8 cellular contexts compared by ENCODE assay signal in the genomic region with DNA sequence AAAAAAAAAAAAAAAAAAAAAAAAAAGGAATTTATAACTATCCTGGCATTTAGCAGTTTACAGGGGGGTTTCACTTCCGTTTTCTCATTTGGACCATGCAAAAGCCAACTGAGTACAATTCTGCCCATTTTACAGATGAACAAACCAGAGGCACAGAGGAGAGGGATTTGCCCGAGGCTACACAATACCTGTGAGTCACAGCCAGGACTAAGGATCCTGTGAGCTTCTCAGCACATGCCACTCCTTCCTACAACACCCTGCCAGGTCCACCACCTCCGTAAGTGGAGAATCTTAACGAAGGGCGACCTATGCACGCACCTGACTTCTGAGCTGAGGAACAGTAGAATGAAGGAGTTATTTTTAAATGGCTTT.
A peak's percentile ranks its signal among the peaks of the same experiment; 100 is the strongest.
DNase-seq lines count a peak whose midpoint lies in the region; ATAC-seq, FAIRE-seq and TF ChIP-seq lines count a peak whose summit lies in the region.

No MANE protein-coding gene starts in this region.

- H3K4me1 ChIP-seq in adrenal gland (replicated peaks in 1 of 2) (no peaks in the 10 kb centered on the region), left lung (peaks cover 0 to 19% of the 10 kb centered on the region in 2 donors), suprapubic skin (no peaks in the 10 kb centered on the region)

- H3K4me3 Mint-ChIP-seq in T-helper 1 cell treated with Interleukin-12 subunit alpha and Interleukin-12 subunit beta and Interleukin-4 antibody, amounts not matched to agents 30 μg/mL and 1 μg/mL, for 36 hours: peak overlapping the region; percentile 73

- H3K36me3 ChIP-seq in adrenal gland (replicated peaks in 1 of 2) (no peaks in the 10 kb centered on the region), left lung (no peaks in the 10 kb centered on the region), suprapubic skin (no peaks in the 10 kb centered on the region)

- H3K27me3 Mint-ChIP-seq in T-helper 1 cell treated with Interleukin-12 subunit alpha and Interleukin-12 subunit beta and Interleukin-4 antibody, amounts not matched to agents 30 μg/mL and 1 μg/mL, for 36 hours (ENCODE audit: low read depth): no peaks in the 10 kb centered on the region

- no peak for TF ChIP-seq POLR2A in adrenal gland (IDR thresholded peaks at IDR 0.05)
- TF ChIP-seq POLR2A in suprapubic skin (IDR thresholded peaks at IDR 0.05): no peak
- TF ChIP-seq POLR2A in GM18505 (IDR thresholded peaks at IDR 0.05; ENCODE audit: borderline replicate concordance, extremely low read depth, insufficient read depth, insufficient read length): no peak
- no peak for TF ChIP-seq POLR2A in H54 (IDR thresholded peaks at IDR 0.05; ENCODE audit: low read depth, low read length)

- DNase-seq in T-helper 1 cell (no peak), adrenal gland (no peak), left lung (no peak), suprapubic skin (ENCODE audit: low spot score in 2 of 2) (no peak), H54 (ENCODE audit: insufficient read length, low spot score) (no peak)
- DNase-seq in activated CD4-positive, CD25-positive, alpha-beta regulatory T cell (lab: John Stamatoyannopoulos, UW): no peak

- ATAC-seq in left lung (peak; percentile 70), GM18505 (IDR thresholded peaks at IDR 0.05; ENCODE audit: unreplicated experiment) (no peak)

- H3K4me3 ChIP-seq in adrenal gland: peak overlapping the region in 1 of 4 donors; percentile 32
- peak overlapping the region in 1 of 2 donors; percentile 20 for H3K4me3 ChIP-seq in left lung
- peak overlapping the region; percentile 34 for H3K4me3 ChIP-seq in suprapubic skin

- no peak for FAIRE-seq in H54 (lab: Jason Lieb, UNC)

- TF ChIP-seq CTCF in adrenal gland (IDR thresholded peaks at IDR 0.05) (no peak), left lung (IDR thresholded peaks at IDR 0.05) (no peak), suprapubic skin (IDR thresholded peaks at IDR 0.05) (no peak)

- H3K9me3 ChIP-seq in adrenal gland (replicated peaks in 1 of 3): no peaks in the 10 kb centered on the region
- no peaks in the 10 kb centered on the region for H3K9me3 ChIP-seq in left lung
- H3K9me3 ChIP-seq in suprapubic skin: no peaks in the 10 kb centered on the region

- peak overlapping the region; percentile 89 for H3K27ac Mint-ChIP-seq in T-helper 1 cell treated with Interleukin-12 subunit alpha and Interleukin-12 subunit beta and Interleukin-4 antibody, amounts not matched to agents 30 μg/mL and 1 μg/mL, for 36 hours

- H3K27ac ChIP-seq in adrenal gland (peak overlapping the region; percentile 81 to 93 (median 89)), left lung (peak overlapping the region; percentile 83 to 97), suprapubic skin (peak overlapping the region; percentile 84)

- no peaks in the 10 kb centered on the region for H3K27me3 ChIP-seq in adrenal gland
- H3K27me3 ChIP-seq in left lung: no peaks in the 10 kb centered on the region
- no peaks in the 10 kb centered on the region for H3K27me3 ChIP-seq in suprapubic skin

- no peaks in the 10 kb centered on the region for H3K9me3 Mint-ChIP-seq in T-helper 1 cell treated with Interleukin-12 subunit alpha and Interleukin-12 subunit beta and Interleukin-4 antibody, amounts not matched to agents 30 μg/mL and 1 μg/mL, for 36 hours

- peaks cover 17% of the 10 kb centered on the region for H3K4me1 Mint-ChIP-seq in T-helper 1 cell treated with Interleukin-12 subunit alpha and Interleukin-12 subunit beta and Interleukin-4 antibody, amounts not matched to agents 30 μg/mL and 1 μg/mL, for 36 hours (ENCODE audit: low read depth)

- TF ChIP-seq EP300 in suprapubic skin (IDR thresholded peaks at IDR 0.05): no peak

- 14 to 54% (median 47%) methylated on average over 1 to 6 of the region's 6 CpGs for WGBS in adrenal gland, 4 donors
- 43% methylated on average over 6 of the region's 6 CpGs for WGBS in suprapubic skin

- intact Hi-C loops in adrenal gland (cut with DNase I): no loop called here
- intact Hi-C loops in left lung (cut with DNase I): no loop called here

- H3K36me3 Mint-ChIP-seq in T-helper 1 cell treated with Interleukin-12 subunit alpha and Interleukin-12 subunit beta and Interleukin-4 antibody, amounts not matched to agents 30 μg/mL and 1 μg/mL, for 36 hours (ENCODE audit: low read depth): no peaks in the 10 kb centered on the region
